In the genomic region with DNA sequence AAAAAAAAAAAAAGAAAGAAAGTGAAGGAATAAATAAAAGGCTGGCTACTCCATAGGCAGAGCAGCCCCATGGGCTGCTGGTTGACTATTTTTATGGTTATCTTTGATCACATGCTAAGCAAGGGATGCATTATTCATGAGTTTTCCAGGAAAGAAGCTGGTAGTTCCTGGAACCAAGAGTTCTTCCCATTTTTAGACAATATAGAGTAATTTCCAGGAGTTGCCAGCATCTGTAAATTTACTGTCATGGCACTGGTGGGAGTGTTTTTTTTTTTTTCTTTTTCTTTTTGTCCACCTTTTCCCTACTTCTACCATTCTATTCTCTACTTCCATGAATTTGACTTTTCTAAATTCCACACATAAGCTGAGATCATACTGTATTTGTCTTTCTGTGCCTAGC, we compare ENCODE assay signal across 21 cellular contexts.
"Had no signal": no experiment of that assay in that cellular context is flagged by ENCODE, and none has a peak within 500 bp of the region (broad histone marks: within the 10 kb centered on the region; RNA-seq: fewer than 3 reads in every experiment).

No MANE protein-coding gene starts in this region.

- H3K36me3 ChIP-seq: esophagus muscularis mucosa, gastroesophageal sphincter, lower lobe of right lung, neutrophil, sigmoid colon had no signal

- H3K9me3 ChIP-seq: neutrophil, sigmoid colon had no signal

- ATAC-seq: effector memory CD8-positive, alpha-beta T cell; gastroesophageal sphincter; stimulated activated naive B cell treated with anti-CD40 and anti-IgM and Interleukin-4, amounts not matched to agents 10 μg/mL and 1 μg/mL and 100 μg/mL, for 72 hours; stimulated activated naive CD8-positive, alpha-beta T cell treated with anti-CD3 and anti-CD28 coated beads, Interleukin-15, amount 100 ng/mL, for 72 hours had no signal

- H3K4me1 Mint-ChIP-seq: naive B cell; stimulated activated naive CD8-positive, alpha-beta T cell treated with anti-CD3 and anti-CD28 coated beads, Interleukin-15, amount 100 ng/mL, for 72 hours had no signal

- H3K4me3 Mint-ChIP-seq: dendritic cell treated with granulocyte-macrophage colony-stimulating factor and Interleukin-4, amounts not matched to agents 40 ng/mL and 50 ng/mL, for 4 days; effector memory CD8-positive, alpha-beta T cell; naive B cell; nephron; stimulated activated naive B cell treated with anti-CD40 and anti-IgM and Interleukin-4, amounts not matched to agents 10 μg/mL and 1 μg/mL and 100 μg/mL, for 72 hours; stimulated activated naive CD8-positive, alpha-beta T cell treated with anti-CD3 and anti-CD28 coated beads, Interleukin-15, amount 100 ng/mL, for 72 hours had no signal

- H3K27ac Mint-ChIP-seq: dendritic cell treated with granulocyte-macrophage colony-stimulating factor and Interleukin-4, amounts not matched to agents 40 ng/mL and 50 ng/mL, for 4 days; effector memory CD8-positive, alpha-beta T cell; naive B cell; stimulated activated naive B cell treated with anti-CD40 and anti-IgM and Interleukin-4, amounts not matched to agents 10 μg/mL and 1 μg/mL and 100 μg/mL, for 72 hours had no signal

- DNase-seq: effector memory CD8-positive, alpha-beta T cell; glutamatergic neuron; islet precursor cell; lower lobe of right lung; mesendoderm; naive B cell; posterior cingulate gyrus; sigmoid colon; stimulated activated CD4-positive, alpha-beta T cell treated with anti-CD3 and anti-CD28 coated beads, Interleukin-2, amount 100 ng/mL, for 24 hours; stimulated activated CD4-positive, alpha-beta T cell treated with anti-CD3 and anti-CD28 coated beads, Interleukin-4, amount 100 ng/mL, for 4 hours; stimulated activated naive B cell treated with anti-CD40 and anti-IgM and Interleukin-4, amounts not matched to agents 10 μg/mL and 1 μg/mL and 100 μg/mL, for 72 hours; stimulated activated naive CD8-positive, alpha-beta T cell treated with anti-CD3 and anti-CD28 coated beads, Interleukin-15, amount 100 ng/mL, for 72 hours; substantia nigra; trophoblast cell had no signal

- H3K27me3 ChIP-seq: esophagus muscularis mucosa, gastroesophageal sphincter, neutrophil, sigmoid colon had no signal

- H3K27ac ChIP-seq: epithelial cell of prostate, esophagus muscularis mucosa, gastroesophageal sphincter, lower lobe of right lung, neutrophil, sigmoid colon had no signal

- H3K4me3 ChIP-seq: esophagus muscularis mucosa, gastroesophageal sphincter, lower lobe of right lung, sigmoid colon, skin epidermis had no signal

- H3K4me1 ChIP-seq: sigmoid colon had no signal
